8 cellular contexts compared by ENCODE assay signal in genomic region chr1:15835741-15836510, GRCh38. TPM values are rescaled to one million over a fixed set of nuclear protein-coding genes. Genes with fewer than 3 reads are reported as not detected.
DNase-seq lines count a peak whose midpoint lies in the region; ATAC-seq and TF ChIP-seq lines count a peak whose summit lies in the region.

No MANE protein-coding gene starts in this region.

- H3K36me3 Mint-ChIP-seq in activated T-cell treated with anti-CD3 and anti-CD28 coated beads, Interleukin-2, amount 50 U/mL, for 24 hours (ENCODE audit: low read depth), result peaks cover 17% of the 10 kb centered on the region

- peak overlapping the region; percentile 98 for H3K27ac Mint-ChIP-seq in activated T-cell treated with anti-CD3 and anti-CD28 coated beads, Interleukin-2, amount 50 U/mL, for 24 hours

- H3K9me3 ChIP-seq in PC-3 (ENCODE audit: low read length), result no peaks in the 10 kb centered on the region
- no peaks in the 10 kb centered on the region for H3K9me3 ChIP-seq in mucosa of descending colon

- H3F3A ChIP-seq in PC-3 (ENCODE audit: low read length, unreplicated experiment), result no peaks in the 10 kb centered on the region

- H3K27ac ChIP-seq in PC-3 (ENCODE audit: low read length), result peak overlapping the region; percentile 100

- CTCF ChIA-PET in PC-3 (lab: Charles Lee), result interaction anchor here (0.6 kb wide), 1 partner anchor 408 kb away, joined by 3 read pairs; no protein-coding TSS in a partner anchor

- peak overlapping the region; percentile 100 for H3K4me2 ChIP-seq in PC-3 (ENCODE audit: low read length)

- BruUV-seq in PC-3 (replicated peaks; lab: Mats Ljungman, UMichigan), result no TSS peak

- H3K4me1 Mint-ChIP-seq in activated T-cell treated with anti-CD3 and anti-CD28 coated beads, Interleukin-2, amount 50 U/mL, for 24 hours (ENCODE audit: low read depth), result peaks cover 33% of the 10 kb centered on the region

- TF ChIP-seq CTCF in PC-3 (conservative IDR thresholded peaks at IDR 0.05; ENCODE audit: low read depth, low read length) (no peak), epithelial cell of proximal tubule (conservative IDR thresholded peaks at IDR 0.05; ENCODE audit: low read depth, low read length) (no peak), mucosa of descending colon (IDR thresholded peaks at IDR 0.05) (no peak)

- H3K27me3 Mint-ChIP-seq in activated T-cell treated with anti-CD3 and anti-CD28 coated beads, Interleukin-2, amount 50 U/mL, for 24 hours, result no peaks in the 10 kb centered on the region

- DNase-seq in DMS 273 treated with DMSO at 0.1 percent for 48 hours (lab: John Stamatoyannopoulos, UW), result peak; percentile 95
- DNase-seq in KBM-7, result peak; percentile 99
- peak; percentile 99 for DNase-seq in PC-3
- DNase-seq in activated T-cell treated with anti-CD3 and anti-CD28 coated beads, Interleukin-2, amount 50 U/mL, for 24 hours, result peak; percentile 99
- peak; percentile 78 for DNase-seq in epithelial cell of proximal tubule (ENCODE audit: low read depth)
- DNase-seq in mucosa of descending colon, result peak; percentile 99 to 100 (median 100)
- peak; percentile 98 to 99 for DNase-seq in stimulated activated CD8-positive, alpha-beta memory T cell treated with anti-CD3 and anti-CD28 coated beads, Interleukin-2, amount 100 ng/mL, for 48 hours (ENCODE audit: low read depth in 2 of 2)

- H3K9me2 ChIP-seq in PC-3 (replicated peaks; ENCODE audit: low read length), result no peaks in the 10 kb centered on the region

- ATAC-seq in GM21576 (IDR thresholded peaks at IDR 0.05; ENCODE audit: unreplicated experiment) (peak; percentile 29), PC-3 (peak; percentile 58), mucosa of descending colon (peak; percentile 84)

- H3K4me1 ChIP-seq in PC-3 (ENCODE audit: insufficient read depth, low read length) (peaks cover 19% of the 10 kb centered on the region), mucosa of descending colon (ENCODE audit: low read depth) (peaks cover 16% of the 10 kb centered on the region)

- peak overlapping the region; percentile 91 for H3K4me3 Mint-ChIP-seq in activated T-cell treated with anti-CD3 and anti-CD28 coated beads, Interleukin-2, amount 50 U/mL, for 24 hours

- peak overlapping the region; percentile 92 for H2AFZ ChIP-seq in PC-3 (ENCODE audit: low read length)

- intact Hi-C loops in PC-3 (cut with micrococcal nuclease), result loop anchor here (1.0 kb wide), 1 partner anchor 11 kb away; the partner anchor contains the start of gene SPEN
- intact Hi-C loops in mucosa of descending colon (cut with DNase I, micrococcal nuclease), result no loop called here

- H3K27me3 ChIP-seq in PC-3 (ENCODE audit: low read length), result no peaks in the 10 kb centered on the region

- peak overlapping the region; percentile 100 for H3K9ac ChIP-seq in PC-3 (ENCODE audit: low read length)

- peak overlapping the region; percentile 74 for H3K4me3 ChIP-seq in PC-3 (ENCODE audit: low read length)
- H3K4me3 ChIP-seq in epithelial cell of proximal tubule (ENCODE audit: low read depth, low read length), result peak overlapping the region; percentile 68
- H3K4me3 ChIP-seq in mucosa of descending colon, result peak overlapping the region; percentile 57

- POLR2A ChIA-PET in PC-3 (lab: Charles Lee; ENCODE audit: unreplicated experiment), result interaction anchor here (0.5 to 1.0 kb wide), 2 partner anchors 11 to 40 kb away, joined by 3 to 6 read pairs; partner anchors contain the start of gene SPEN

- no peaks in the 10 kb centered on the region for H3K36me3 ChIP-seq in PC-3 (ENCODE audit: low read depth, low read length)
- H3K36me3 ChIP-seq in mucosa of descending colon (ENCODE audit: low read depth), result no peaks in the 10 kb centered on the region

- in situ Hi-C loops in KBM-7 (cut with MboI; ENCODE audit: low pct_unique_long_range_greater_than_20kb, low sequenced_read_pairs), result no loop called here

- H3K9me3 Mint-ChIP-seq in activated T-cell treated with anti-CD3 and anti-CD28 coated beads, Interleukin-2, amount 50 U/mL, for 24 hours, result no peaks in the 10 kb centered on the region

- H3K79me2 ChIP-seq in PC-3 (ENCODE audit: low read length), result peaks cover 21% of the 10 kb centered on the region

- H4K20me1 ChIP-seq in PC-3 (ENCODE audit: low read length), result no peaks in the 10 kb centered on the region

RNA-seq across cellular contexts. Expression of gene SPEN, which starts 11.6 kb away (rescaled TPM):
- total RNA-seq in PC-3 (2014; rRNA removed) (26.7 and 35.7 TPM in 2 replicates), epithelial cell of proximal tubule (10.4 and 10.6 TPM in 2 replicates), mucosa of descending colon (10 to 100 TPM; 48.7 to 60.3 (median 50.6) TPM)

RNA-seq across cellular contexts. Expression of gene UQCRHL, which starts 28.5 kb away (rescaled TPM):
- total RNA-seq in PC-3 (2014; rRNA removed) (8.7 and 11.2 TPM in 2 replicates), epithelial cell of proximal tubule (1.4 and 2.0 TPM in 2 replicates), mucosa of descending colon (1 to 10 TPM; 1.7 to 2.4 (median 2.1) TPM)

Comparison
In these comparisons a context has a peak if more than half of its experiments do, and no peak if none do; other contexts are left out.
1. Peak in every context shown above with its lines: DNase-seq, ATAC-seq, H3K4me3 ChIP-seq and H3K27ac ChIP-seq.
2. ATAC-seq: peak in every context shown above with its lines; median percentile 84 in mucosa of descending colon; 58 in PC-3; 29 in GM21576.